10 cellular contexts compared by ENCODE assay signal in genomic region chr7:139771001-139771956, GRCh38. TPM values are rescaled to one million over a fixed set of nuclear protein-coding genes. Genes with fewer than 3 reads are reported as not detected.
A peak's percentile ranks its signal among the peaks of the same experiment; 100 is the strongest.
DNase-seq lines count a peak whose midpoint lies in the region; TF ChIP-seq lines count a peak whose summit lies in the region.
"Had no signal": no experiment of that assay in that cellular context is flagged by ENCODE, and none has a peak within 500 bp of the region (broad histone marks: within the 10 kb centered on the region; RNA-seq: fewer than 3 reads in every experiment).

No MANE protein-coding gene starts in this region.

- H3K27me3 ChIP-seq in vagina: no peaks in the 10 kb centered on the region

- H3K9me3 ChIP-seq in vagina: no peaks in the 10 kb centered on the region

- no peaks in the 10 kb centered on the region for H3K9me3 Mint-ChIP-seq in activated naive CD4-positive, alpha-beta T cell treated with anti-CD3 and anti-CD28 coated beads for 36 hours
- H3K9me3 Mint-ChIP-seq in activated T-helper 1 cell treated with anti-CD3 and anti-CD28 coated beads, Interleukin-12 subunit alpha, Interleukin-12 subunit beta, Interleukin-2, Interleukin-4 antibody, amounts not matched to agents 30 ng/mL and 10 ng/mL and 1 ng/mL, durations not matched to agents 14 hours and 24 hours and 36 hours: no peaks in the 10 kb centered on the region

- H3K27ac ChIP-seq in vagina: peak overlapping the region; percentile 7

- intact Hi-C loops in activated naive CD4-positive, alpha-beta T cell treated with anti-CD3 and anti-CD28 coated beads for 36 hours (cut with micrococcal nuclease): loop anchor here (5.0 to 10.0 kb wide), 4 partner anchors 231 to 1016 kb away; partner anchors contain the start of gene PARP12
- intact Hi-C loops in activated T-helper 1 cell treated with anti-CD3 and anti-CD28 coated beads, Interleukin-12 subunit alpha, Interleukin-12 subunit beta, Interleukin-2, Interleukin-4 antibody, amounts not matched to agents 30 ng/mL and 10 ng/mL and 1 ng/mL, durations not matched to agents 14 hours and 24 hours and 36 hours (cut with micrococcal nuclease): loop anchor here (10.0 kb wide), 3 partner anchors 294 to 604 kb away; partner anchors contain the start of gene PARP12
- intact Hi-C loops in vagina (cut with DNase I): loop anchor here (10.0 kb wide), 1 partner anchor 56 kb away; no protein-coding TSS in a partner anchor

- peaks cover 57% of the 10 kb centered on the region for H3K4me1 ChIP-seq in vagina

- H3K4me1 Mint-ChIP-seq in activated naive CD4-positive, alpha-beta T cell treated with anti-CD3 and anti-CD28 coated beads for 36 hours (ENCODE audit: low read depth): peaks cover 90% of the 10 kb centered on the region
- H3K4me1 Mint-ChIP-seq in activated T-helper 1 cell treated with anti-CD3 and anti-CD28 coated beads, Interleukin-12 subunit alpha, Interleukin-12 subunit beta, Interleukin-2, Interleukin-4 antibody, amounts not matched to agents 30 ng/mL and 10 ng/mL and 1 ng/mL, durations not matched to agents 14 hours and 24 hours and 36 hours (ENCODE audit: low read depth): peaks cover 80% of the 10 kb centered on the region

- TF ChIP-seq POLR2A in vagina (IDR thresholded peaks at IDR 0.05): no peak

- H3K4me3 ChIP-seq in vagina: no peak overlapping the region

- no peak for DNase-seq in activated naive CD4-positive, alpha-beta T cell treated with anti-CD3 and anti-CD28 coated beads for 36 hours
- no peak for DNase-seq in activated naive CD4-positive, alpha-beta T cell treated with anti-CD3 and anti-CD28 coated beads, Interleukin-2, amount 50 U/mL, for 16 hours
- no peak for DNase-seq in activated T-helper 1 cell treated with anti-CD3 and anti-CD28 coated beads, Interleukin-12 subunit alpha, Interleukin-12 subunit beta, Interleukin-2, Interleukin-4 antibody, amounts not matched to agents 30 ng/mL and 10 ng/mL and 1 ng/mL, durations not matched to agents 14 hours and 24 hours and 36 hours (ENCODE audit: low spot score)
- DNase-seq in fibroblast of the conjunctiva (ENCODE audit: low read depth) (peak; percentile 92), vagina (ENCODE audit: extremely low spot score in 2 of 2) (no peak), NCI-H510A (lab: John Stamatoyannopoulos, UW) (no peak), NCI-H774 (lab: John Stamatoyannopoulos, UW) (no peak), NCI-H82 (lab: John Stamatoyannopoulos, UW) (no peak)
- DNase-seq: DMS153, MM.1S had no signal

- no peak overlapping the region for H3K4me3 Mint-ChIP-seq in activated naive CD4-positive, alpha-beta T cell treated with anti-CD3 and anti-CD28 coated beads for 36 hours
- H3K4me3 Mint-ChIP-seq in activated T-helper 1 cell treated with anti-CD3 and anti-CD28 coated beads, Interleukin-12 subunit alpha, Interleukin-12 subunit beta, Interleukin-2, Interleukin-4 antibody, amounts not matched to agents 30 ng/mL and 10 ng/mL and 1 ng/mL, durations not matched to agents 14 hours and 24 hours and 36 hours: no peak overlapping the region

- H3K36me3 ChIP-seq in vagina: no peaks in the 10 kb centered on the region

- peak overlapping the region; percentile 26 for H3K27ac Mint-ChIP-seq in activated naive CD4-positive, alpha-beta T cell treated with anti-CD3 and anti-CD28 coated beads for 36 hours
- peak overlapping the region; percentile 4 for H3K27ac Mint-ChIP-seq in activated T-helper 1 cell treated with anti-CD3 and anti-CD28 coated beads, Interleukin-12 subunit alpha, Interleukin-12 subunit beta, Interleukin-2, Interleukin-4 antibody, amounts not matched to agents 30 ng/mL and 10 ng/mL and 1 ng/mL, durations not matched to agents 14 hours and 24 hours and 36 hours

- H3K27me3 Mint-ChIP-seq in activated naive CD4-positive, alpha-beta T cell treated with anti-CD3 and anti-CD28 coated beads for 36 hours (ENCODE audit: low read depth): no peaks in the 10 kb centered on the region
- H3K27me3 Mint-ChIP-seq in activated T-helper 1 cell treated with anti-CD3 and anti-CD28 coated beads, Interleukin-12 subunit alpha, Interleukin-12 subunit beta, Interleukin-2, Interleukin-4 antibody, amounts not matched to agents 30 ng/mL and 10 ng/mL and 1 ng/mL, durations not matched to agents 14 hours and 24 hours and 36 hours (ENCODE audit: insufficient read depth): no peaks in the 10 kb centered on the region

- CTCF ChIA-PET in activated naive CD4-positive, alpha-beta T cell treated with anti-CD3 and anti-CD28 coated beads for 36 hours (lab: Charles Lee): interaction anchor here (0.5 to 1.3 kb wide), 4 partner anchors 25 to 623 kb away, joined by 3 read pairs; no protein-coding TSS in a partner anchor

- TF ChIP-seq CTCF in vagina (IDR thresholded peaks at IDR 0.05): no peak

- no peaks in the 10 kb centered on the region for H3K36me3 Mint-ChIP-seq in activated naive CD4-positive, alpha-beta T cell treated with anti-CD3 and anti-CD28 coated beads for 36 hours (ENCODE audit: low read depth)
- H3K36me3 Mint-ChIP-seq in activated T-helper 1 cell treated with anti-CD3 and anti-CD28 coated beads, Interleukin-12 subunit alpha, Interleukin-12 subunit beta, Interleukin-2, Interleukin-4 antibody, amounts not matched to agents 30 ng/mL and 10 ng/mL and 1 ng/mL, durations not matched to agents 14 hours and 24 hours and 36 hours (ENCODE audit: low read depth): peaks cover 20% of the 10 kb centered on the region

RNA-seq across cellular contexts. Expression of gene HIPK2, which starts 6.5 kb away (rescaled TPM):
- total RNA-seq in activated naive CD4-positive, alpha-beta T cell treated with anti-CD3 and anti-CD28 coated beads for 36 hours: 10 to 100 TPM; 16.8 to 17.3 TPM
- total RNA-seq in activated T-helper 1 cell treated with anti-CD3 and anti-CD28 coated beads, Interleukin-12 subunit alpha, Interleukin-12 subunit beta, Interleukin-2, Interleukin-4 antibody, amounts not matched to agents 30 ng/mL and 10 ng/mL and 1 ng/mL, durations not matched to agents 14 hours and 24 hours and 36 hours: 28.3 and 29.2 TPM in 2 replicates
- total RNA-seq in vagina: 21.9 TPM

RNA-seq across cellular contexts. Expression of gene TBXAS1, which starts 57.8 kb away (rescaled TPM):
- total RNA-seq in activated naive CD4-positive, alpha-beta T cell treated with anti-CD3 and anti-CD28 coated beads for 36 hours: 1 to 10 TPM in 1 of 2 experiments, under 1 TPM in 1; 0.83 to 1.1 TPM
- total RNA-seq in activated T-helper 1 cell treated with anti-CD3 and anti-CD28 coated beads, Interleukin-12 subunit alpha, Interleukin-12 subunit beta, Interleukin-2, Interleukin-4 antibody, amounts not matched to agents 30 ng/mL and 10 ng/mL and 1 ng/mL, durations not matched to agents 14 hours and 24 hours and 36 hours: 2.4 and 3.1 TPM in 2 replicates
- total RNA-seq in vagina: 18.4 TPM
